1 cellular context compared by ENCODE assay signal in the genomic region with DNA sequence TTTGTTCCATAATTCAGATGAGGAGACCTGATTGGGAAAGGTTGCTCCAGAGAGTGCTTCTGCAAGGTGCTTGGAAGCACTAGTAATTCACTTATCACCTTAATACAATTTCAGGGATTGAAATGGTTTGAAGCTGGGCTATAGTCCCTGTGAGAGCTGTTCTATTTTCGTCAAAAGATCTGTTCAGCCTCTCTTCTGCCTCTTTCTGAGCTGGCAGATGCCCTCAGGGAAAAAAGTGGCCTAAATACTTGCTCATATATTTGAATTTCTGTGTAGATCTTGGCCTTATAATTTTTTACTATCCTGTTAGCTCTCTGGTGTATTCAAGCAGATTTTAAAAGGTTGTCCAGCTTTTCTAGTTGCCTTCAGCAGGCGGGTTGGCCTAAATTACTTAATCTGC.
TF ChIP-seq lines count a peak whose summit lies in the region.

No MANE protein-coding gene starts in this region.

TF ChIP-seq in SK-N-SH treated with all-trans-retinoic acid at 6 μM for 48 hours, 23 proteins besides CTCF, POLR2A, EP300 and RAD21 (continued from another document):
- TF ChIP-seq POU6F1 (CRISPR knock-in tag; IDR thresholded peaks at IDR 0.05; ENCODE audit: borderline replicate concordance, low read depth), result no peak
- no peak for TF ChIP-seq PPARA (CRISPR knock-in tag; IDR thresholded peaks at IDR 0.05; ENCODE audit: borderline replicate concordance)
- no peak for TF ChIP-seq CSDC2 (CRISPR knock-in tag; IDR thresholded peaks at IDR 0.05)
